24 cellular contexts compared by ENCODE assay signal in genomic region chr13:44026194-44026593, GRCh38.
"Had no signal": no experiment of that assay in that cellular context is flagged by ENCODE, and none has a peak within 500 bp of the region (broad histone marks: within the 10 kb centered on the region; RNA-seq: fewer than 3 reads in every experiment).

No MANE protein-coding gene starts in this region.

- H3K36me3 Mint-ChIP-seq: activated naive CD8-positive, alpha-beta T cell treated with anti-CD3 and anti-CD28 coated beads for 36 hours had no signal

- H3K36me3 ChIP-seq: Peyer's patch, SJCRH30 had no signal

- H3K9me3 ChIP-seq: Peyer's patch, SJCRH30 had no signal

- H3K4me3 ChIP-seq: Peyer's patch, SJCRH30 had no signal

- DNase-seq: activated B cell treated with CpG ODN at 0.5 μM for 24 hours; activated CD4-positive, alpha-beta memory T cell treated with anti-CD3 and anti-CD28 coated beads, Interleukin-2, amount 10 ng/mL, durations not matched to agents 7 days and 5 days; activated CD4-positive, alpha-beta T cell treated with anti-CD3 and anti-CD28 coated beads for 1 hour; activated CD4-positive, alpha-beta T cell treated with anti-CD3 and anti-CD28 coated beads, Interleukin-2, amount 10 ng/mL, durations not matched to agents 7 days and 5 days; activated gamma-delta T cell; activated naive CD4-positive, alpha-beta T cell treated with anti-CD3 and anti-CD28 coated beads for 36 hours; activated naive CD8-positive, alpha-beta T cell treated with anti-CD3 and anti-CD28 coated beads for 36 hours; activated T-cell treated with anti-CD3 and anti-CD28 coated beads for 4 hours; activated T-cell treated with anti-CD3 and anti-CD28 coated beads, Interleukin-2, amount 50 U/mL, for 48 hours; caudate nucleus; KBM-7; NCI-H1048; NCI-H146; NCI-H187 treated with DMSO at 0.1 percent for 48 hours; NCI-H2081 treated with DMSO at 0.1 percent for 48 hours; NCI-H446; NCI-H524; Peyer's patch; Right ventricle myocardium superior; SJCRH30; T-helper 9 cell had no signal

- ATAC-seq: activated T-helper 17 cell treated with anti-CD3 and anti-CD28 coated beads, Interleukin-2, amount 50 U/mL, for 72 hours had no signal

- H3K4me3 Mint-ChIP-seq: activated B cell treated with CpG ODN at 0.5 μM for 24 hours; activated CD4-positive, alpha-beta memory T cell treated with anti-CD3 and anti-CD28 coated beads, Interleukin-2, amount 10 ng/mL, durations not matched to agents 7 days and 5 days; activated CD4-positive, alpha-beta T cell treated with anti-CD3 and anti-CD28 coated beads, Interleukin-2, amount 10 ng/mL, durations not matched to agents 7 days and 5 days; activated naive CD4-positive, alpha-beta T cell treated with anti-CD3 and anti-CD28 coated beads for 36 hours; activated naive CD8-positive, alpha-beta T cell treated with anti-CD3 and anti-CD28 coated beads for 36 hours; activated T-helper 17 cell treated with anti-CD3 and anti-CD28 coated beads, Interleukin-2, amount 50 U/mL, for 72 hours; T-helper 1 cell treated with Interleukin-12 subunit alpha and Interleukin-12 subunit beta and Interleukin-4 antibody, amounts not matched to agents 30 μg/mL and 1 μg/mL, for 36 hours had no signal

- H3K4me1 Mint-ChIP-seq: activated B cell treated with CpG ODN at 0.5 μM for 24 hours; activated CD4-positive, alpha-beta memory T cell treated with anti-CD3 and anti-CD28 coated beads, Interleukin-2, amount 10 ng/mL, durations not matched to agents 7 days and 5 days; activated CD4-positive, alpha-beta T cell treated with anti-CD3 and anti-CD28 coated beads, Interleukin-2, amount 10 ng/mL, durations not matched to agents 7 days and 5 days; activated naive CD8-positive, alpha-beta T cell treated with anti-CD3 and anti-CD28 coated beads for 36 hours; activated T-helper 17 cell treated with anti-CD3 and anti-CD28 coated beads, Interleukin-2, amount 50 U/mL, for 72 hours had no signal

- H3K27me3 ChIP-seq: Peyer's patch, SJCRH30 had no signal

- H3K27ac Mint-ChIP-seq: activated B cell treated with CpG ODN at 0.5 μM for 24 hours; activated CD4-positive, alpha-beta memory T cell treated with anti-CD3 and anti-CD28 coated beads, Interleukin-2, amount 10 ng/mL, durations not matched to agents 7 days and 5 days; activated CD4-positive, alpha-beta T cell treated with anti-CD3 and anti-CD28 coated beads, Interleukin-2, amount 10 ng/mL, durations not matched to agents 7 days and 5 days; activated naive CD4-positive, alpha-beta T cell treated with anti-CD3 and anti-CD28 coated beads for 36 hours; activated naive CD8-positive, alpha-beta T cell treated with anti-CD3 and anti-CD28 coated beads for 36 hours; activated T-helper 17 cell treated with anti-CD3 and anti-CD28 coated beads, Interleukin-2, amount 50 U/mL, for 72 hours; T-helper 1 cell treated with Interleukin-12 subunit alpha and Interleukin-12 subunit beta and Interleukin-4 antibody, amounts not matched to agents 30 μg/mL and 1 μg/mL, for 36 hours had no signal

- H3K9me3 Mint-ChIP-seq: activated B cell treated with CpG ODN at 0.5 μM for 24 hours; activated CD4-positive, alpha-beta memory T cell treated with anti-CD3 and anti-CD28 coated beads, Interleukin-2, amount 10 ng/mL, durations not matched to agents 7 days and 5 days; activated CD4-positive, alpha-beta T cell treated with anti-CD3 and anti-CD28 coated beads, Interleukin-2, amount 10 ng/mL, durations not matched to agents 7 days and 5 days; activated naive CD4-positive, alpha-beta T cell treated with anti-CD3 and anti-CD28 coated beads for 36 hours; activated naive CD8-positive, alpha-beta T cell treated with anti-CD3 and anti-CD28 coated beads for 36 hours; activated T-helper 17 cell treated with anti-CD3 and anti-CD28 coated beads, Interleukin-2, amount 50 U/mL, for 72 hours; T-helper 1 cell treated with Interleukin-12 subunit alpha and Interleukin-12 subunit beta and Interleukin-4 antibody, amounts not matched to agents 30 μg/mL and 1 μg/mL, for 36 hours had no signal

- H3K27me3 Mint-ChIP-seq: activated naive CD8-positive, alpha-beta T cell treated with anti-CD3 and anti-CD28 coated beads for 36 hours had no signal

- H3K4me1 ChIP-seq: Peyer's patch, SJCRH30 had no signal

- H3K27ac ChIP-seq: Peyer's patch, RWPE1, SJCRH30 had no signal
